13 cellular contexts compared by ENCODE assay signal in the genomic region with DNA sequence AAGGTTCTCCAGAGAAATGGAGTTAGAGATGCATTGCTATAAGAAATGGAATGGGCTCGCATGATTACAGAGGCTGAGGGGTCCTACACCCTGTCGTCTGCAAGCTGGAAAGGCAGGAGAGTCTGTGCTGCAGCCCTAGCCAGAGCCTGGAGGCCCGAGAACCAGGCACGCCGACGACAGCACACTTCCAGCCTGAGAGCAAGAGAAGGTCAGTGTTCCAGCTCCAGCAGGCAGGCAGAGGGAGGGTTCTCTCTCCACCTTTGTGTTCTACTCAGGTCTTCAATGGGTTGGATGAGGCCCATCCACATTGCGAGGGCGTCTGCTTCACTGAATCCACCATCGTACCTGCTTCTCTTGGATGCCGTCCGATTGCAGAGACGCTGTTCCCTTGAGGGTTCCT.
DNase-seq lines count a peak whose midpoint lies in the region; ATAC-seq, FAIRE-seq and TF ChIP-seq lines count a peak whose summit lies in the region.
"Had no signal": no experiment of that assay in that cellular context is flagged by ENCODE, and none has a peak within 500 bp of the region (broad histone marks: within the 10 kb centered on the region; RNA-seq: fewer than 3 reads in every experiment).

No MANE protein-coding gene starts in this region.

- ATAC-seq in left ventricle myocardium superior: no peak

- H3K4me3 ChIP-seq in left ventricle myocardium inferior: no peak overlapping the region
- H3K4me3 ChIP-seq in kidney (ENCODE audit: low read length in 2 of 2): no peak overlapping the region

- DNase-seq in left ventricle myocardium inferior: peak; percentile 3
- no peak for DNase-seq in left ventricle myocardium superior
- DNase-seq in kidney: peak; percentile 43
- DNase-seq in posterior vena cava (ENCODE audit: low spot score): peak; percentile 67
- no peak for DNase-seq in stimulated activated CD8-positive, alpha-beta memory T cell treated with anti-CD3 and anti-CD28 coated beads, Interleukin-4, amount 100 ng/mL, for 48 hours
- DNase-seq in amniotic stem cell (lab: John Stamatoyannopoulos, UW): no peak
- no peak for DNase-seq in activated CD4-positive, CD25-positive, alpha-beta regulatory T cell treated with anti-CD3 and anti-CD28 coated beads, Interleukin-2, amount 50 U/mL, for 72 hours
- DNase-seq: C1 segment of cervical spinal cord; CD4-positive, alpha-beta memory T cell; GF-D8; HCEC 1CT; HFFc6 had no signal

- no peak overlapping the region for H3K27ac ChIP-seq in left ventricle myocardium inferior (replicated peaks)
- H3K27ac ChIP-seq in kidney (ENCODE audit: low read depth in 2 of 2, low read length in 2 of 2): no peak overlapping the region

- no peak overlapping the region for H3K9ac ChIP-seq in kidney (ENCODE audit: low read length in 2 of 2)

- peaks cover 49% of the 10 kb centered on the region for H3K27me3 ChIP-seq in left ventricle myocardium inferior (ENCODE audit: low read depth)

- H3K9me3 ChIP-seq in left ventricle myocardium inferior (replicated peaks) (no peaks in the 10 kb centered on the region), kidney (ENCODE audit: control insufficient read depth in 1 of 2, low read length in 2 of 2) (no peaks in the 10 kb centered on the region)

- FAIRE-seq in kidney (lab: Jason Lieb, UNC): no peak
- FAIRE-seq: GM19239 had no signal

- intact Hi-C loops in left ventricle myocardium inferior (cut with micrococcal nuclease) (no loop called here), left ventricle myocardium superior (cut with micrococcal nuclease) (no loop called here), kidney (cut with DNase I) (no loop called here), posterior vena cava (cut with DNase I) (no loop called here)

- no peaks in the 10 kb centered on the region for H3K4me1 ChIP-seq in left ventricle myocardium inferior
- H3K4me1 ChIP-seq in kidney (ENCODE audit: control insufficient read depth in 1 of 2, insufficient read depth in 1 of 2, low read depth in 1 of 2, low read length in 2 of 2): no peaks in the 10 kb centered on the region

- H3K36me3 ChIP-seq in left ventricle myocardium inferior: no peaks in the 10 kb centered on the region
- no peaks in the 10 kb centered on the region for H3K36me3 ChIP-seq in kidney (ENCODE audit: control insufficient read depth in 1 of 2, insufficient read depth in 2 of 2, low read length in 2 of 2)

- no peak for TF ChIP-seq CTCF in left ventricle myocardium inferior (IDR thresholded peaks at IDR 0.05; ENCODE audit: borderline replicate concordance)
- no peak for TF ChIP-seq CTCF in kidney (IDR thresholded peaks at IDR 0.05; ENCODE audit: borderline replicate concordance, extremely low read depth, insufficient read depth)

Comparison
In these comparisons a context has a peak if more than half of its experiments do, and no peak if none do; other contexts are left out.
1. DNase-seq: peak in left ventricle myocardium inferior (single experiment), kidney (single experiment) and posterior vena cava (single experiment); none in left ventricle myocardium superior (single experiment), stimulated activated CD8-positive, alpha-beta memory T cell treated with anti-CD3 and anti-CD28 coated beads, Interleukin-4, amount 100 ng/mL, for 48 hours (single experiment), amniotic stem cell (single experiment) and activated CD4-positive, CD25-positive, alpha-beta regulatory T cell treated with anti-CD3 and anti-CD28 coated beads, Interleukin-2, amount 50 U/mL, for 72 hours (single experiment).